Comparison of ENCODE assay signal across 7 cellular contexts in genomic region chr1:70528591-70529333, GRCh38.
DNase-seq lines count a peak whose midpoint lies in the region; ATAC-seq and TF ChIP-seq lines count a peak whose summit lies in the region.

No MANE protein-coding gene starts in this region.

- ATAC-seq in GM18909 (IDR thresholded peaks at IDR 0.05; ENCODE audit: poor library complexity, unreplicated experiment), result peak; percentile 85

- H3F3A ChIP-seq in DOHH2 (ENCODE audit: control insufficient read depth, insufficient read depth), result no peaks in the 10 kb centered on the region

- H3K9me3 ChIP-seq in DOHH2 (ENCODE audit: control insufficient read depth, insufficient read depth, low read length), result no peaks in the 10 kb centered on the region
- no peaks in the 10 kb centered on the region for H3K9me3 ChIP-seq in SJCRH30 (replicated peaks)
- H3K9me3 ChIP-seq in ovary, result no peaks in the 10 kb centered on the region

- H3K4me2 ChIP-seq in DOHH2 (ENCODE audit: low read length), result no peak overlapping the region

- H3K27me3 ChIP-seq in DOHH2 (ENCODE audit: control insufficient read depth, low read length) (peaks cover 14% of the 10 kb centered on the region), SJCRH30 (no peaks in the 10 kb centered on the region), ovary (no peaks in the 10 kb centered on the region)

- TF ChIP-seq CTCF in DOHH2 (IDR thresholded peaks at IDR 0.05; ENCODE audit: low read depth, low read length, poor library complexity, severe bottlenecking), result peak; percentile 52
- peak; percentile 85 for TF ChIP-seq CTCF in fibroblast of the aortic adventitia (IDR thresholded peaks at IDR 0.05; ENCODE audit: insufficient read depth, low read length)
- peak in 2 of 3 donors; percentile 8 to 43 for TF ChIP-seq CTCF in ovary (IDR thresholded peaks at IDR 0.05)

- no peaks in the 10 kb centered on the region for H3K9me2 ChIP-seq in DOHH2 (replicated peaks; ENCODE audit: control insufficient read depth, low read length)

- H3K36me3 ChIP-seq in DOHH2 (ENCODE audit: control insufficient read depth, low read length) (no peaks in the 10 kb centered on the region), SJCRH30 (no peaks in the 10 kb centered on the region), ovary (no peaks in the 10 kb centered on the region)

- H3K4me1 ChIP-seq in DOHH2 (ENCODE audit: control insufficient read depth, low read length) (no peaks in the 10 kb centered on the region), SJCRH30 (no peaks in the 10 kb centered on the region), ovary (ENCODE audit: insufficient read depth) (no peaks in the 10 kb centered on the region)

- no peaks in the 10 kb centered on the region for H3K79me2 ChIP-seq in DOHH2 (ENCODE audit: control insufficient read depth, low read length)

- DNase-seq in HT1080 (ENCODE audit: low read depth) (peak; percentile 46), SJCRH30 (peak; percentile 7 to 46), fibroblast of the aortic adventitia (ENCODE audit: low read depth) (peak; percentile 56), ovary (peak in 3 of 5 donors; percentile 18 to 42 (median 18)), HCEC 1CT (no peak)

- intact Hi-C loops in ovary (cut with DNase I), result loop anchor here in 2 of 4 donors (5.0 to 10.0 kb wide), 3 partner anchors 516 to 836 kb away; partner anchors contain the start of gene PTGER3 (in 2 of the 2)

- H4K20me1 ChIP-seq in DOHH2 (ENCODE audit: control insufficient read depth, insufficient read depth, low read depth, low read length), result no peaks in the 10 kb centered on the region

- H3K4me3 ChIP-seq in DOHH2 (ENCODE audit: low read length) (no peak overlapping the region), SJCRH30 (no peak overlapping the region), fibroblast of the aortic adventitia (ENCODE audit: low read depth, low read length) (peak overlapping the region; percentile 32), ovary (no peak overlapping the region)

- 34 to 37% (median 34%) methylated on average over 12 of the region's 12 CpGs for WGBS in ovary, 3 donors

- TF ChIP-seq EP300 in ovary (IDR thresholded peaks at IDR 0.05), result no peak

- H3K27ac ChIP-seq in DOHH2 (ENCODE audit: low read depth, low read length) (no peak overlapping the region), SJCRH30 (no peak overlapping the region), ovary (no peak overlapping the region)

- no peak for TF ChIP-seq POLR2A in ovary (IDR thresholded peaks at IDR 0.05)

Comparison
In these comparisons a context has a peak if more than half of its experiments do, and no peak if none do; other contexts are left out.
1. CTCF ChIP-seq: peak in every context shown above with its lines; median percentile 85 in fibroblast of the aortic adventitia; 52 in DOHH2; 26 in ovary.